Comparison of ENCODE assay signal across 10 cellular contexts in the genomic region with DNA sequence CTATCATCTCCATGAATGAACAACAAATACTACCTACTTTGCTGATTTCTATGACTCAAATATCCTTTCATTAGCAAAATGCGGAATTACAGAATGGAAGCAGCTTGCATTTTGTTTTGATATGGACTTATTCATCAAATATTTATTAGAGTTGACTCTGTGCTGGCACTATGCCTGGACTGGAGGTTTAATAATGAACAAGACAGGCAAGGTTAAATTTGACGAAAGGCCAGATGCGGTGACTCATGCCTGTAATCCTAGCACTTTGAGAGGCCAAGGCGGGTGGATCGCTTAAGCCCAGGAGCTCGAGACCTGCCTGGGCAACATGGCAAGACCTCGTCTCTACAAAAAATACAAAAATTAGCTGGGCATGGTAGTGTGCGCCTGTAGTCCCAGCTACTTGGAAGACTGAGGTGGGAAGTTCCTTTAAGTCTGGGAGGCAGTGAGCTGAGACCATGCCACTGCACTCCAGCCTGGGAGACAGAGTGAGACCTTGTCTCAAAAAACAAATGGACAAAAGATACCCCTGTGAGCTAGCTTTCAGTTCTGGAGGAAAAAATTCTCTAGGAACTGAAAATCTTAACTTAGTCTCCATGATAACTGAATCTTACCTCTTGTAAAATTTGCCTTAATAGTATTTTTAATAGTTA. TPM values are rescaled to one million over a fixed set of nuclear protein-coding genes. Genes with fewer than 3 reads are reported as not detected.
DNase-seq lines count a peak whose midpoint lies in the region; ATAC-seq and TF ChIP-seq lines count a peak whose summit lies in the region.
"Had no signal": no experiment of that assay in that cellular context is flagged by ENCODE, and none has a peak within 500 bp of the region (broad histone marks: within the 10 kb centered on the region; RNA-seq: fewer than 3 reads in every experiment).

No MANE protein-coding gene starts in this region.

- TF ChIP-seq POLR2A in breast epithelium (IDR thresholded peaks at IDR 0.05): no peak

- H3K9me3 ChIP-seq in MG63 (no peaks in the 10 kb centered on the region), breast epithelium (no peaks in the 10 kb centered on the region)

- peak; percentile 76 for DNase-seq in COLO668 (lab: John Stamatoyannopoulos, UW; ENCODE audit: unreplicated experiment)
- DNase-seq in MG63: peak; percentile 93
- DNase-seq in breast epithelium (ENCODE audit: low spot score in 2 of 2): peak; percentile 66 to 72
- DNase-seq in lung microvascular endothelial cell (ENCODE audit: low read depth in 2 of 2): peak; percentile 77 to 95
- DNase-seq in hypothalamus (lab: John Stamatoyannopoulos, UW): no peak
- no peak for DNase-seq in NCI-H526 treated with DMSO at 0.1 percent for 48 hours (lab: John Stamatoyannopoulos, UW)
- DNase-seq: MV-4-11 had no signal

- H3K4me3 ChIP-seq in MG63 (no peak overlapping the region), breast epithelium (no peak overlapping the region)
- H3K4me3 ChIP-seq: neural progenitor cell had no signal

- no peaks in the 10 kb centered on the region for H3K4me1 ChIP-seq in breast epithelium
- H3K4me1 ChIP-seq: neural progenitor cell had no signal

- no peak for TF ChIP-seq CTCF in breast epithelium (IDR thresholded peaks at IDR 0.05)

- H3K36me3 ChIP-seq in MG63: no peaks in the 10 kb centered on the region
- no peaks in the 10 kb centered on the region for H3K36me3 ChIP-seq in breast epithelium
- H3K36me3 ChIP-seq: neural progenitor cell had no signal

- H3K27me3 ChIP-seq in MG63 (no peaks in the 10 kb centered on the region), breast epithelium (no peaks in the 10 kb centered on the region)
- H3K27me3 ChIP-seq: neural progenitor cell had no signal

- H3K27ac ChIP-seq in breast epithelium: peak overlapping the region in 1 of 2 donors; percentile 22
- H3K27ac ChIP-seq: neural progenitor cell had no signal

- intact Hi-C loops in breast epithelium (cut with DNase I; ENCODE audit: low total_unique reads): no loop called here

- ATAC-seq in HG02938 (IDR thresholded peaks at IDR 0.05; ENCODE audit: unreplicated experiment): no peak
- no peak for ATAC-seq in GM18909 (IDR thresholded peaks at IDR 0.05; ENCODE audit: poor library complexity, unreplicated experiment)

RNA-seq across cellular contexts. Expression of a gene that starts 29.3 kb away (rescaled TPM):
- 352 and 381 TPM in 2 replicates for total RNA-seq in MG63 (2014; rRNA removed; shearing (Covaris generic); ENCODE audit: low replicate concordance)
- total RNA-seq in breast epithelium (100 to 1,000 TPM; 214 to 314 (median 218) TPM), lung microvascular endothelial cell (153 and 169 TPM in 2 replicates)

Comparison
In these comparisons a context has a peak if more than half of its experiments do, and no peak if none do; other contexts are left out.
1. DNase-seq: peak in COLO668 (single experiment), MG63 (single experiment), breast epithelium (2 of 2) and lung microvascular endothelial cell (2 of 2); none in hypothalamus (0 of 51) and NCI-H526 treated with DMSO at 0.1 percent for 48 hours (single experiment).